In genomic region chr2:216111122-216111521, GRCh38 we compare ENCODE assay signal across 12 cellular contexts. TPM values are rescaled to one million over a fixed set of nuclear protein-coding genes. Genes with fewer than 3 reads are reported as not detected.
A peak's percentile ranks its signal among the peaks of the same experiment; 100 is the strongest.
DNase-seq lines count a peak whose midpoint lies in the region; ATAC-seq and TF ChIP-seq lines count a peak whose summit lies in the region.
"Had no signal": no experiment of that assay in that cellular context is flagged by ENCODE, and none has a peak within 500 bp of the region (broad histone marks: within the 10 kb centered on the region; RNA-seq: fewer than 3 reads in every experiment).

No MANE protein-coding gene starts in this region.

- peak overlapping the region; percentile 67 for H3K27ac Mint-ChIP-seq in activated naive CD4-positive, alpha-beta T cell treated with anti-CD3 and anti-CD28 coated beads, Interleukin-2, amount 10 ng/mL, durations not matched to agents 7 days and 5 days
- peak overlapping the region; percentile 86 for H3K27ac Mint-ChIP-seq in glutamatergic neuron (ENCODE audit: unreplicated experiment)
- peak overlapping the region; percentile 49 to 53 for H3K27ac Mint-ChIP-seq in stimulated activated naive CD8-positive, alpha-beta T cell treated with anti-CD3 and anti-CD28 coated beads, Interleukin-15, amount 100 ng/mL, for 72 hours

- no peak for TF ChIP-seq CTCF in SU-DHL-6 (IDR thresholded peaks at IDR 0.05; ENCODE audit: insufficient read depth, low read length, poor library complexity, severe bottlenecking)
- TF ChIP-seq CTCF in glutamatergic neuron (IDR thresholded peaks at IDR 0.05; ENCODE audit: partially characterized antibody, unreplicated experiment): no peak

- peaks cover 50% of the 10 kb centered on the region for H3K36me3 ChIP-seq in SU-DHL-6 (ENCODE audit: low read length)

- ATAC-seq in stimulated activated naive CD8-positive, alpha-beta T cell treated with anti-CD3 and anti-CD28 coated beads, Interleukin-15, amount 100 ng/mL, for 72 hours: no peak
- ATAC-seq in GM18873 (IDR thresholded peaks at IDR 0.05; ENCODE audit: low FRiP score, unreplicated experiment) (no peak), GM19467 (IDR thresholded peaks at IDR 0.05; ENCODE audit: unreplicated experiment) (no peak)
- ATAC-seq: esophagus mucosa had no signal

- no peaks in the 10 kb centered on the region for H3K27me3 Mint-ChIP-seq in activated naive CD4-positive, alpha-beta T cell treated with anti-CD3 and anti-CD28 coated beads, Interleukin-2, amount 10 ng/mL, durations not matched to agents 7 days and 5 days
- peaks cover 17% of the 10 kb centered on the region for H3K27me3 Mint-ChIP-seq in glutamatergic neuron (ENCODE audit: unreplicated experiment)
- no peaks in the 10 kb centered on the region for H3K27me3 Mint-ChIP-seq in stimulated activated naive CD8-positive, alpha-beta T cell treated with anti-CD3 and anti-CD28 coated beads, Interleukin-15, amount 100 ng/mL, for 72 hours

- peak overlapping the region; percentile 97 for H3K4me3 ChIP-seq in SU-DHL-6 (ENCODE audit: insufficient read depth, low read length, poor library complexity, severe bottlenecking)

- peaks cover 33% of the 10 kb centered on the region for H4K20me1 ChIP-seq in SU-DHL-6 (ENCODE audit: low read depth, low read length)

- H3K9me2 ChIP-seq in SU-DHL-6 (replicated peaks; ENCODE audit: insufficient read depth, low read length): no peaks in the 10 kb centered on the region

- no peak overlapping the region for H3K27ac ChIP-seq in SU-DHL-6 (ENCODE audit: low read depth, low read length)

- no peak overlapping the region for H2AFZ ChIP-seq in SU-DHL-6 (ENCODE audit: low read depth, low read length, severe bottlenecking)

- H3K79me2 ChIP-seq in SU-DHL-6 (ENCODE audit: insufficient read depth, low read length): peaks cover 70% of the 10 kb centered on the region

- no peaks in the 10 kb centered on the region for H3K27me3 ChIP-seq in SU-DHL-6 (ENCODE audit: low read length)

- peak overlapping the region; percentile 98; the same call in 1 of the 2 replicates for H3K9ac ChIP-seq in SU-DHL-6 (ENCODE audit: low read length)

- H3K4me3 Mint-ChIP-seq in activated naive CD4-positive, alpha-beta T cell treated with anti-CD3 and anti-CD28 coated beads, Interleukin-2, amount 10 ng/mL, durations not matched to agents 7 days and 5 days: peak overlapping the region; percentile 99
- peak overlapping the region; percentile 82 for H3K4me3 Mint-ChIP-seq in glutamatergic neuron (ENCODE audit: unreplicated experiment)
- H3K4me3 Mint-ChIP-seq in stimulated activated naive CD8-positive, alpha-beta T cell treated with anti-CD3 and anti-CD28 coated beads, Interleukin-15, amount 100 ng/mL, for 72 hours: peak overlapping the region; percentile 99 to 100

- peak overlapping the region; percentile 96 for H3K4me2 ChIP-seq in SU-DHL-6 (ENCODE audit: low read depth, low read length, poor library complexity, severe bottlenecking)

- peaks cover 56% of the 10 kb centered on the region for H3K36me3 Mint-ChIP-seq in activated naive CD4-positive, alpha-beta T cell treated with anti-CD3 and anti-CD28 coated beads, Interleukin-2, amount 10 ng/mL, durations not matched to agents 7 days and 5 days
- H3K36me3 Mint-ChIP-seq in glutamatergic neuron (ENCODE audit: unreplicated experiment): no peaks in the 10 kb centered on the region

- CTCF ChIA-PET in activated naive CD4-positive, alpha-beta T cell treated with anti-CD3 and anti-CD28 coated beads, Interleukin-2, amount 10 ng/mL, durations not matched to agents 7 days and 5 days (lab: Charles Lee): interaction anchor here (1.0 to 3.6 kb wide), 15 partner anchors 8 to 554 kb away, joined by 3 to 24 read pairs (median 7); no protein-coding TSS in a partner anchor

- no peak for DNase-seq in activated naive CD4-positive, alpha-beta T cell treated with anti-CD3 and anti-CD28 coated beads, Interleukin-2, amount 10 ng/mL, durations not matched to agents 7 days and 5 days
- no peak for DNase-seq in activated naive CD4-positive, alpha-beta T cell treated with anti-CD3 and anti-CD28 coated beads, Interleukin-2, amount 50 U/mL, for 16 hours
- no peak for DNase-seq in glutamatergic neuron
- no peak for DNase-seq in stimulated activated naive CD8-positive, alpha-beta T cell treated with anti-CD3 and anti-CD28 coated beads, Interleukin-15, amount 100 ng/mL, for 72 hours
- no peak for DNase-seq in SW 1271 (lab: John Stamatoyannopoulos, UW)
- DNase-seq: anterior cingulate cortex, C1 segment of cervical spinal cord, NCI-H524 treated with DMSO at 0.1 percent for 48 hours had no signal

- peaks cover 50% of the 10 kb centered on the region for H3F3A ChIP-seq in SU-DHL-6 (ENCODE audit: insufficient read depth)

- H3K9me3 Mint-ChIP-seq in activated naive CD4-positive, alpha-beta T cell treated with anti-CD3 and anti-CD28 coated beads, Interleukin-2, amount 10 ng/mL, durations not matched to agents 7 days and 5 days: no peaks in the 10 kb centered on the region
- H3K9me3 Mint-ChIP-seq in glutamatergic neuron (ENCODE audit: unreplicated experiment): peaks cover 23% of the 10 kb centered on the region
- no peaks in the 10 kb centered on the region for H3K9me3 Mint-ChIP-seq in stimulated activated naive CD8-positive, alpha-beta T cell treated with anti-CD3 and anti-CD28 coated beads, Interleukin-15, amount 100 ng/mL, for 72 hours

- no peaks in the 10 kb centered on the region for H3K9me3 ChIP-seq in SU-DHL-6 (ENCODE audit: insufficient read depth, low read length)

- H3K4me1 Mint-ChIP-seq in activated naive CD4-positive, alpha-beta T cell treated with anti-CD3 and anti-CD28 coated beads, Interleukin-2, amount 10 ng/mL, durations not matched to agents 7 days and 5 days: peaks cover 69% of the 10 kb centered on the region
- peaks cover 54% of the 10 kb centered on the region for H3K4me1 Mint-ChIP-seq in glutamatergic neuron (ENCODE audit: low read depth, unreplicated experiment)
- H3K4me1 Mint-ChIP-seq in stimulated activated naive CD8-positive, alpha-beta T cell treated with anti-CD3 and anti-CD28 coated beads, Interleukin-15, amount 100 ng/mL, for 72 hours: peaks cover 67% of the 10 kb centered on the region

RNA-seq across cellular contexts. Expression of gene XRCC5, which starts 2.0 kb away (rescaled TPM):
- total RNA-seq in glutamatergic neuron (ENCODE audit: unreplicated experiment): 254 TPM

RNA-seq across cellular contexts. Expression of gene TMEM169, which starts 29.4 kb away (rescaled TPM):
- 166 TPM for total RNA-seq in glutamatergic neuron (ENCODE audit: unreplicated experiment)

RNA-seq across cellular contexts. Expression of gene PECR, which starts 29.5 kb away (rescaled TPM):
- total RNA-seq in glutamatergic neuron (ENCODE audit: unreplicated experiment): 33.0 TPM
